12 cellular contexts compared by ENCODE assay signal in the genomic region with DNA sequence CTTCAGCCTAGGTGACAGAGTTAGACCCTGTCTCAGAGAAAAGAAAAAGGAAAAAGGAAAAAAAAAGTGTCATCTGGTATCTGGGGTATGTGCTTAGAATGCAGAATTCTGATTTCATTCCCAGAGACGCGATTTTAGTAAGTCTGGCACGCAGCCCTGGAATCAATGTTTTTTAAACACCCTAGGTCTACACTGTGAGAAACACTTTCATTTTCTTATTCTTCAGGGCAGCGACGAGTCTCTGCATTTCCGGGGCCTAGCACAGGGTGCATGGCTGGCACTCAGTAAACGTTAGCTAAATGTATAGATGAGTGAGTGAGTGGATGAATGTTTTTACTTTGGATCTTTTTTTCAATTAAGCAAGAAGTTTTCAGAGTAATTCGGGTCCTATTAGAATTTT.
DNase-seq lines count a peak whose midpoint lies in the region; ATAC-seq, FAIRE-seq and TF ChIP-seq lines count a peak whose summit lies in the region.
"Had no signal": no experiment of that assay in that cellular context is flagged by ENCODE, and none has a peak within 500 bp of the region (broad histone marks: within the 10 kb centered on the region; RNA-seq: fewer than 3 reads in every experiment).

No MANE protein-coding gene starts in this region.

- H3K9me3 ChIP-seq in keratinocyte (ENCODE audit: control insufficient read depth, low read depth, low read length) (no peaks in the 10 kb centered on the region), suprapubic skin (no peaks in the 10 kb centered on the region)

- H3K9me1 ChIP-seq in keratinocyte (ENCODE audit: control insufficient read depth, extremely low read depth, insufficient read depth, low read length), result peaks cover under 1% of the 10 kb centered on the region

- FAIRE-seq in keratinocyte (lab: Jason Lieb, UNC), result peak; percentile 46

- WGBS in suprapubic skin, result 25% methylated on average over 8 of the region's 8 CpGs

- peak overlapping the region; percentile 30 for H3K27ac Mint-ChIP-seq in activated T-cell treated with anti-CD3 and anti-CD28 coated beads, Interleukin-2, amount 50 U/mL, for 72 hours
- H3K27ac Mint-ChIP-seq in activated T-helper 17 cell treated with anti-CD3 and anti-CD28 coated beads, Interleukin-2, amount 50 U/mL, for 72 hours, result peak overlapping the region; percentile 29
- H3K27ac Mint-ChIP-seq: type B pancreatic cell had no signal

- H3K36me3 ChIP-seq in keratinocyte (ENCODE audit: control insufficient read depth in 2 of 2, extremely low read depth in 1 of 2, insufficient read depth in 2 of 2, low read length in 2 of 2) (no peaks in the 10 kb centered on the region), suprapubic skin (no peaks in the 10 kb centered on the region)

- TF ChIP-seq CTCF in keratinocyte (optimal IDR thresholded peaks at IDR 0.05 in 1 of 3, IDR thresholded peaks at IDR 0.05 in 1 of 3, conservative IDR thresholded peaks at IDR 0.05 in 1 of 3; ENCODE audit: extremely low read depth in 1 of 3, insufficient read depth in 2 of 3, low read length in 3 of 3) (no peak), suprapubic skin (IDR thresholded peaks at IDR 0.05) (no peak)

- peaks cover 20% of the 10 kb centered on the region for H3K4me1 ChIP-seq in keratinocyte (ENCODE audit: control insufficient read depth, extremely low read depth, insufficient read depth, low read length)
- H3K4me1 ChIP-seq in suprapubic skin, result no peaks in the 10 kb centered on the region

- dilution Hi-C loops in keratinocyte (cut with MboI; ENCODE audit: extremely low pct_ligation_motif_present, low sequenced_read_pairs), result no loop called here

- no peaks in the 10 kb centered on the region for H4K20me1 ChIP-seq in keratinocyte (ENCODE audit: control insufficient read depth, extremely low read depth, insufficient read depth, low read length)

- H3K4me3 Mint-ChIP-seq in activated T-cell treated with anti-CD3 and anti-CD28 coated beads, Interleukin-2, amount 50 U/mL, for 72 hours, result peak overlapping the region; percentile 27 to 59
- peak overlapping the region; percentile 54 for H3K4me3 Mint-ChIP-seq in activated T-helper 17 cell treated with anti-CD3 and anti-CD28 coated beads, Interleukin-2, amount 50 U/mL, for 72 hours
- H3K4me3 Mint-ChIP-seq: type B pancreatic cell had no signal

- TF ChIP-seq POLR2A in suprapubic skin (IDR thresholded peaks at IDR 0.05), result no peak

- no peak for TF ChIP-seq EP300 in suprapubic skin (IDR thresholded peaks at IDR 0.05)

- DNase-seq in activated T-cell treated with anti-CD3 and anti-CD28 coated beads, Interleukin-2, amount 50 U/mL, for 72 hours, result no peak
- DNase-seq in activated T-cell treated with anti-CD3 and anti-CD28 coated beads for 4 hours, result no peak
- DNase-seq in keratinocyte (ENCODE audit: low read depth, low spot score), result no peak
- DNase-seq in suprapubic skin (ENCODE audit: low spot score in 2 of 2), result no peak
- no peak for DNase-seq in HPDE6-E6E7 (ENCODE audit: extremely low spot score)
- no peak for DNase-seq in NCI-H128 (lab: John Stamatoyannopoulos, UW; ENCODE audit: unreplicated experiment)
- DNase-seq: NCI-H1930, SW 1271 had no signal

- peak overlapping the region; percentile 66 for H2AFZ ChIP-seq in keratinocyte (ENCODE audit: control insufficient read depth, low read length)

- H3K79me2 ChIP-seq in keratinocyte (ENCODE audit: control insufficient read depth, insufficient read depth, low read length), result no peaks in the 10 kb centered on the region

- H3K27me3 ChIP-seq in keratinocyte (ENCODE audit: control insufficient read depth, extremely low read depth, insufficient read depth, low read length) (no peaks in the 10 kb centered on the region), suprapubic skin (peaks cover 6% of the 10 kb centered on the region)

- H3K4me1 Mint-ChIP-seq in activated T-cell treated with anti-CD3 and anti-CD28 coated beads, Interleukin-2, amount 50 U/mL, for 72 hours (ENCODE audit: low read depth), result peaks cover 23% of the 10 kb centered on the region
- peaks cover 33% of the 10 kb centered on the region for H3K4me1 Mint-ChIP-seq in activated T-helper 17 cell treated with anti-CD3 and anti-CD28 coated beads, Interleukin-2, amount 50 U/mL, for 72 hours

- H3K9me3 Mint-ChIP-seq in activated T-cell treated with anti-CD3 and anti-CD28 coated beads, Interleukin-2, amount 50 U/mL, for 72 hours, result no peaks in the 10 kb centered on the region
- H3K9me3 Mint-ChIP-seq in activated T-helper 17 cell treated with anti-CD3 and anti-CD28 coated beads, Interleukin-2, amount 50 U/mL, for 72 hours, result no peaks in the 10 kb centered on the region

- H3K27ac ChIP-seq in keratinocyte (ENCODE audit: control insufficient read depth, insufficient read depth, low read length) (peak overlapping the region; percentile 54), suprapubic skin (no peak overlapping the region)

- H3K4me2 ChIP-seq in keratinocyte (ENCODE audit: control insufficient read depth, extremely low read depth, insufficient read depth, low read depth, low read length), result peak overlapping the region; percentile 88

- no peaks in the 10 kb centered on the region for H3K27me3 Mint-ChIP-seq in activated T-cell treated with anti-CD3 and anti-CD28 coated beads, Interleukin-2, amount 50 U/mL, for 72 hours (ENCODE audit: low read depth)
- no peaks in the 10 kb centered on the region for H3K27me3 Mint-ChIP-seq in activated T-helper 17 cell treated with anti-CD3 and anti-CD28 coated beads, Interleukin-2, amount 50 U/mL, for 72 hours

- no peaks in the 10 kb centered on the region for H3K36me3 Mint-ChIP-seq in activated T-cell treated with anti-CD3 and anti-CD28 coated beads, Interleukin-2, amount 50 U/mL, for 72 hours (ENCODE audit: insufficient read depth in 2 of 2)
- H3K36me3 Mint-ChIP-seq in activated T-helper 17 cell treated with anti-CD3 and anti-CD28 coated beads, Interleukin-2, amount 50 U/mL, for 72 hours (ENCODE audit: low read depth), result no peaks in the 10 kb centered on the region
- H3K36me3 Mint-ChIP-seq: type B pancreatic cell had no signal

- peak in 1 of 2 donors; percentile 66 for ATAC-seq in activated T-cell treated with anti-CD3 and anti-CD28 coated beads, Interleukin-2, amount 50 U/mL, for 72 hours (replicated peaks in 1 of 2)
- ATAC-seq in activated T-helper 17 cell treated with anti-CD3 and anti-CD28 coated beads, Interleukin-2, amount 50 U/mL, for 72 hours (replicated peaks), result peak; percentile 80
- ATAC-seq in HG03196 (IDR thresholded peaks at IDR 0.05; ENCODE audit: unreplicated experiment), result no peak

- H3K4me3 ChIP-seq in keratinocyte (ENCODE audit: control insufficient read depth in 2 of 3, extremely low read depth in 1 of 3, insufficient read depth in 2 of 3, low read depth in 1 of 3, low read length in 3 of 3), result peak overlapping the region in 2 of 3 experiments; percentile 24 to 55
- H3K4me3 ChIP-seq in suprapubic skin, result peak overlapping the region; percentile 8
- H3K4me3 ChIP-seq: lung had no signal

- H3K9ac ChIP-seq in keratinocyte (ENCODE audit: control insufficient read depth, extremely low read depth, insufficient read depth, low read length), result peak overlapping the region; percentile 57
